Comparison of ENCODE assay signal across 12 cellular contexts in the genomic region with DNA sequence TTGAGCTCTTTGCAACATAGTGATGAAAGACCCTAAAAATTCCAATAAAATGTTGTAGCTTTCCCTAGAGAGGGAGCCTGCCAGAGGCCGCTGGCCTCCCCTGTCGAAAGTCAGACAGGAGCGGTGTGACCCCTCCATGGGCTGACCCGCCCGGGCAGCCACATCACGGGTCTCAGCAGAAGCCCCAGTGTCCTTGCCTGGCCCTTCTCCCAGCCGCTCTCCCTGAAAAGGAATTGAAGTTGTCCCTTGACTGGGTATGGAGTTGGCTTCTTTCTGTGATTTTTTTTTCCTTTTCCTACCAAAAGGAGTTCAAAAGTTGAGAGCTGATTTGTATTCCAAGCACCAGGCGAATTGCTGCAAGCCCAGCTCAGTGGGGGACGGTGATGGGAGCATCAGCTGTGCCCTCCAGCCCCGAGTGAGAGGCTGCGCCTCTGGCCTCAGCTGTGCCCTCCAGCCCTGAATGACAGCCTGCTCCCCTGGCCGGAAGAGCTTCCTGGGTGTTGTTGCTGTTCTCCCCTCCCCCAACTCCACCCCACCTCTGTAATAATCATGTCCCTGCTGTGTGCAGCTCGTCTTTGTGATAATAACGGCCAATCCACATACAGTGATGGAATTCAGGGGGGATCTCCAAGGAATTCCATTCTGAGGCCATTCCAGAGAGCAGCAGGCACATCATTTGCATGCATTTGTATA.
"Had no signal": no experiment of that assay in that cellular context is flagged by ENCODE, and none has a peak within 500 bp of the region (broad histone marks: within the 10 kb centered on the region; RNA-seq: fewer than 3 reads in every experiment).

No MANE protein-coding gene starts in this region.

- H3K4me1 ChIP-seq: ascending aorta, gastroesophageal sphincter, stomach had no signal

- H3K9me3 ChIP-seq: ascending aorta, mucosa of descending colon had no signal

- H3K9me3 Mint-ChIP-seq: activated CD8-positive, alpha-beta T cell treated with anti-CD3 and anti-CD28 coated beads for 36 hours; activated naive CD8-positive, alpha-beta T cell treated with anti-CD3 and anti-CD28 coated beads, Interleukin-2, amount 50 U/mL, for 24 hours; effector memory CD8-positive, alpha-beta T cell; naive thymus-derived CD8-positive, alpha-beta T cell had no signal

- DNase-seq: activated CD4-positive, alpha-beta T cell treated with anti-CD3 and anti-CD28 coated beads for 1 hour; activated CD8-positive, alpha-beta T cell treated with anti-CD3 and anti-CD28 coated beads for 36 hours; activated naive CD4-positive, alpha-beta T cell treated with Interleukin-2 at 50 U/mL for 16 hours; activated naive CD8-positive, alpha-beta T cell treated with anti-CD3 and anti-CD28 coated beads, Interleukin-2, amount 50 U/mL, for 24 hours; effector memory CD8-positive, alpha-beta T cell; mucosa of descending colon; naive thymus-derived CD8-positive, alpha-beta T cell; stimulated activated CD4-positive, alpha-beta T cell treated with anti-CD3 and anti-CD28 coated beads, Interleukin-4, amount 100 ng/mL, for 4 hours; stomach; T-helper 9 cell had no signal

- H3K27ac Mint-ChIP-seq: activated CD8-positive, alpha-beta T cell treated with anti-CD3 and anti-CD28 coated beads for 36 hours; activated naive CD8-positive, alpha-beta T cell treated with anti-CD3 and anti-CD28 coated beads, Interleukin-2, amount 50 U/mL, for 24 hours; effector memory CD8-positive, alpha-beta T cell; naive thymus-derived CD8-positive, alpha-beta T cell had no signal

- H3K4me3 ChIP-seq: ascending aorta, gastroesophageal sphincter, mucosa of descending colon, stomach had no signal

- H3K27ac ChIP-seq: ascending aorta, gastroesophageal sphincter, stomach had no signal

- ATAC-seq: activated CD8-positive, alpha-beta T cell treated with anti-CD3 and anti-CD28 coated beads for 36 hours; activated naive CD8-positive, alpha-beta T cell treated with anti-CD3 and anti-CD28 coated beads, Interleukin-2, amount 50 U/mL, for 24 hours; effector memory CD8-positive, alpha-beta T cell; gastroesophageal sphincter; mucosa of descending colon; naive thymus-derived CD8-positive, alpha-beta T cell had no signal

- H3K36me3 Mint-ChIP-seq: naive thymus-derived CD8-positive, alpha-beta T cell had no signal

- H3K4me3 Mint-ChIP-seq: activated CD8-positive, alpha-beta T cell treated with anti-CD3 and anti-CD28 coated beads for 36 hours; activated naive CD8-positive, alpha-beta T cell treated with anti-CD3 and anti-CD28 coated beads, Interleukin-2, amount 50 U/mL, for 24 hours; effector memory CD8-positive, alpha-beta T cell; naive thymus-derived CD8-positive, alpha-beta T cell had no signal

- H3K27me3 ChIP-seq: ascending aorta, stomach had no signal

- H3K27me3 Mint-ChIP-seq: activated CD8-positive, alpha-beta T cell treated with anti-CD3 and anti-CD28 coated beads for 36 hours; activated naive CD8-positive, alpha-beta T cell treated with anti-CD3 and anti-CD28 coated beads, Interleukin-2, amount 50 U/mL, for 24 hours; effector memory CD8-positive, alpha-beta T cell; naive thymus-derived CD8-positive, alpha-beta T cell had no signal

- H3K36me3 ChIP-seq: ascending aorta, gastroesophageal sphincter, stomach had no signal
